In genomic region chr9:136541179-136541578, GRCh38 we compare ENCODE assay signal across 13 cellular contexts. TPM values are rescaled to one million over a fixed set of nuclear protein-coding genes. Genes with fewer than 3 reads are reported as not detected.
DNase-seq lines count a peak whose midpoint lies in the region; ATAC-seq, FAIRE-seq and TF ChIP-seq lines count a peak whose summit lies in the region.
"Had no signal": no experiment of that assay in that cellular context is flagged by ENCODE, and none has a peak within 500 bp of the region (broad histone marks: within the 10 kb centered on the region; RNA-seq: fewer than 3 reads in every experiment).

No MANE protein-coding gene starts in this region.

- H3K9me3 ChIP-seq in endothelial cell of umbilical vein (replicated peaks; ENCODE audit: control insufficient read depth, insufficient read depth, low read length) (no peaks in the 10 kb centered on the region), sigmoid colon (no peaks in the 10 kb centered on the region)

- dilution Hi-C loops in endothelial cell of umbilical vein (cut with MboI; ENCODE audit: extremely low pct_ligation_motif_present, low sequenced_read_pairs), result no loop called here

- no peak for ATAC-seq in WTC11
- ATAC-seq: stimulated activated naive B cell treated with anti-CD40 and anti-IgM and Interleukin-4, amounts not matched to agents 10 μg/mL and 1 μg/mL and 100 μg/mL, for 72 hours had no signal

- peaks cover 35% of the 10 kb centered on the region for H3K4me1 Mint-ChIP-seq in T-helper 1 cell treated with Interleukin-12 subunit alpha and Interleukin-12 subunit beta and Interleukin-4 antibody, amounts not matched to agents 30 μg/mL and 1 μg/mL, for 36 hours (ENCODE audit: low read depth)
- peaks cover 25% of the 10 kb centered on the region for H3K4me1 Mint-ChIP-seq in WTC11

- 31 to 67% methylated on average over 9 of the region's 9 CpGs for WGBS in sigmoid colon, 2 donors

- peak overlapping the region; percentile 26 for H3K27ac Mint-ChIP-seq in T-helper 1 cell treated with Interleukin-12 subunit alpha and Interleukin-12 subunit beta and Interleukin-4 antibody, amounts not matched to agents 30 μg/mL and 1 μg/mL, for 36 hours
- 0 out of 2 replicates have a peak overlapping the region, but pooled peaks have one; percentile 74 for H3K27ac Mint-ChIP-seq in WTC11

- no peak for TF ChIP-seq POLR2A in endothelial cell of umbilical vein (IDR thresholded peaks at IDR 0.05; ENCODE audit: low read depth, low read length)
- no peak for TF ChIP-seq POLR2A in sigmoid colon (IDR thresholded peaks at IDR 0.05)

- CTCF ChIA-PET in WTC11 (lab: Charles Lee) (interaction anchor here (0.6 to 3.3 kb wide), 6 partner anchors 12 to 91 kb away, joined by 3 to 15 read pairs (median 4); no protein-coding TSS in a partner anchor), endothelial cell of umbilical vein (lab: Charles Lee) (interaction anchor here (0.7 to 6.4 kb wide), 5 partner anchors 11 to 86 kb away, joined by 3 to 59 read pairs (median 4); no protein-coding TSS in a partner anchor)

- H3K36me3 Mint-ChIP-seq in T-helper 1 cell treated with Interleukin-12 subunit alpha and Interleukin-12 subunit beta and Interleukin-4 antibody, amounts not matched to agents 30 μg/mL and 1 μg/mL, for 36 hours (ENCODE audit: low read depth), result peaks cover 27% of the 10 kb centered on the region
- peaks cover 8% of the 10 kb centered on the region for H3K36me3 Mint-ChIP-seq in WTC11

- no peak for TF ChIP-seq EP300 in sigmoid colon (IDR thresholded peaks at IDR 0.05)

- H3K9me1 ChIP-seq in endothelial cell of umbilical vein (replicated peaks; ENCODE audit: control insufficient read depth, extremely low read depth, insufficient read depth, low read length), result no peaks in the 10 kb centered on the region

- FAIRE-seq in endothelial cell of umbilical vein (lab: Jason Lieb, UNC), result peak; percentile 86
- FAIRE-seq: A204.1 had no signal

- no TSS peak for BruUV-seq in endothelial cell of umbilical vein (replicated peaks; lab: Mats Ljungman, UMichigan)

- peak overlapping the region; percentile 80 for H3K27ac ChIP-seq in endothelial cell of umbilical vein (ENCODE audit: insufficient read depth, low read depth, low read length)
- peak overlapping the region; percentile 80 to 100 (median 96) for H3K27ac ChIP-seq in sigmoid colon
- H3K27ac ChIP-seq: cardiac muscle cell had no signal

- no peaks in the 10 kb centered on the region for H3K27me3 Mint-ChIP-seq in T-helper 1 cell treated with Interleukin-12 subunit alpha and Interleukin-12 subunit beta and Interleukin-4 antibody, amounts not matched to agents 30 μg/mL and 1 μg/mL, for 36 hours (ENCODE audit: low read depth)
- no peaks in the 10 kb centered on the region for H3K27me3 Mint-ChIP-seq in WTC11 (ENCODE audit: low read depth)
- H3K27me3 Mint-ChIP-seq: stimulated activated naive B cell treated with anti-CD40 and anti-IgM and Interleukin-4, amounts not matched to agents 10 μg/mL and 1 μg/mL and 100 μg/mL, for 72 hours had no signal

- peaks cover 85% of the 10 kb centered on the region for H3K79me2 ChIP-seq in endothelial cell of umbilical vein (ENCODE audit: control insufficient read depth, insufficient read depth, low read length)

- H3K4me3 ChIP-seq in endothelial cell of umbilical vein (replicated peaks in 1 of 3; ENCODE audit: insufficient read depth in 1 of 3, low read depth in 1 of 3, low read length in 3 of 3), result no peak overlapping the region
- H3K4me3 ChIP-seq in sigmoid colon, result no peak overlapping the region
- H3K4me3 ChIP-seq: cardiac muscle cell had no signal

- H3K4me3 Mint-ChIP-seq in T-helper 1 cell treated with Interleukin-12 subunit alpha and Interleukin-12 subunit beta and Interleukin-4 antibody, amounts not matched to agents 30 μg/mL and 1 μg/mL, for 36 hours, result no peak overlapping the region
- no peak overlapping the region for H3K4me3 Mint-ChIP-seq in WTC11

- H3K9me3 Mint-ChIP-seq in T-helper 1 cell treated with Interleukin-12 subunit alpha and Interleukin-12 subunit beta and Interleukin-4 antibody, amounts not matched to agents 30 μg/mL and 1 μg/mL, for 36 hours, result no peaks in the 10 kb centered on the region
- no peaks in the 10 kb centered on the region for H3K9me3 Mint-ChIP-seq in WTC11
- H3K9me3 Mint-ChIP-seq: stimulated activated naive B cell treated with anti-CD40 and anti-IgM and Interleukin-4, amounts not matched to agents 10 μg/mL and 1 μg/mL and 100 μg/mL, for 72 hours had no signal

- H3K36me3 ChIP-seq in endothelial cell of umbilical vein (ENCODE audit: control insufficient read depth in 2 of 2, extremely low read depth in 1 of 2, insufficient read depth in 2 of 2, low read length in 2 of 2) (peaks cover 9 to 35% of the 10 kb centered on the region in 2 experiments), sigmoid colon (peaks cover 0 to 25% (median 6%) of the 10 kb centered on the region in 4 donors)
- H3K36me3 ChIP-seq: cardiac muscle cell had no signal

- DNase-seq in T-helper 1 cell, result no peak
- DNase-seq in WTC11 (ENCODE audit: low spot score), result no peak
- peak; percentile 50 for DNase-seq in endothelial cell of umbilical vein (ENCODE audit: low read depth, low spot score)
- DNase-seq in sigmoid colon, result no peak
- no peak for DNase-seq in NCI-H2081 treated with DMSO at 0.1 percent for 48 hours (lab: John Stamatoyannopoulos, UW)
- DNase-seq in NOMO-1 treated with DMSO at 0.1 percent for 48 hours (lab: John Stamatoyannopoulos, UW; ENCODE audit: unreplicated experiment), result no peak
- no peak for DNase-seq in inferior parietal cortex (ENCODE audit: extremely low spot score)
- DNase-seq: IMR-90; mesendoderm; stimulated activated naive B cell treated with anti-CD40 and anti-IgM and Interleukin-4, amounts not matched to agents 10 μg/mL and 1 μg/mL and 100 μg/mL, for 72 hours had no signal

- intact Hi-C loops in endothelial cell of umbilical vein (cut with micrococcal nuclease) (loop anchor here (5.0 kb wide), 1 partner anchor 171 kb away; the partner anchor contains the start of gene DIPK1B), sigmoid colon (cut with DNase I) (loop anchor here (5.0 kb wide), 3 partner anchors 36 to 86 kb away; no protein-coding TSS in a partner anchor)

- H3K9ac ChIP-seq in endothelial cell of umbilical vein (replicated peaks; ENCODE audit: extremely low read depth, insufficient read depth, low read length), result no peak overlapping the region

- POLR2A ChIA-PET in WTC11 (lab: Charles Lee), result no interaction called here
- POLR2A ChIA-PET in endothelial cell of umbilical vein (lab: Charles Lee), result interaction anchor here (0.6 to 3.1 kb wide), 2 partner anchors 11 to 73 kb away, joined by 3 to 15 read pairs; no protein-coding TSS in a partner anchor

- H3K4me1 ChIP-seq in endothelial cell of umbilical vein (ENCODE audit: control insufficient read depth, extremely low read depth, insufficient read depth, low read length) (peaks cover 59% of the 10 kb centered on the region), sigmoid colon (peaks cover 0 to 85% (median 79%) of the 10 kb centered on the region in 4 donors)

- TF ChIP-seq CTCF in WTC11 (IDR thresholded peaks at IDR 0.05) (no peak), endothelial cell of umbilical vein (IDR thresholded peaks at IDR 0.05; ENCODE audit: extremely low read depth in 1 of 2, insufficient read depth in 1 of 2, low read depth in 1 of 2, low read length in 2 of 2) (no peak), sigmoid colon (IDR thresholded peaks at IDR 0.05) (no peak)

- H3K4me2 ChIP-seq in endothelial cell of umbilical vein (ENCODE audit: insufficient read depth, low read length), result no peak overlapping the region

- H2AFZ ChIP-seq in endothelial cell of umbilical vein (ENCODE audit: low read depth, low read length), result no peak overlapping the region

- H3K27me3 ChIP-seq in endothelial cell of umbilical vein (ENCODE audit: control insufficient read depth in 2 of 2, insufficient read depth in 2 of 2, low read length in 2 of 2), result no peaks in the 10 kb centered on the region
- H3K27me3 ChIP-seq in sigmoid colon, result no peaks in the 10 kb centered on the region
- H3K27me3 ChIP-seq: cardiac muscle cell had no signal

- no peaks in the 10 kb centered on the region for H4K20me1 ChIP-seq in endothelial cell of umbilical vein (replicated peaks; ENCODE audit: control insufficient read depth, extremely low read depth, insufficient read depth, low read length)

TF ChIP-seq in WTC11, 78 proteins besides CTCF, POLR2A, EP300 and RAD21 (continues in another document):
- no peak for TF ChIP-seq IRF2 (CRISPR knock-in tag; IDR thresholded peaks at IDR 0.05; ENCODE audit: borderline replicate concordance, low read depth)
- no peak for TF ChIP-seq ZBTB21 (CRISPR knock-in tag; IDR thresholded peaks at IDR 0.05; ENCODE audit: borderline replicate concordance)
- TF ChIP-seq RELA (CRISPR knock-in tag; IDR thresholded peaks at IDR 0.05; ENCODE audit: borderline replicate concordance), result no peak

TF ChIP-seq in endothelial cell of umbilical vein, 7 proteins besides CTCF, POLR2A, EP300 and RAD21 (continues in another document):
- no peak for TF ChIP-seq MYC (IDR thresholded peaks at IDR 0.05; ENCODE audit: low read depth, low read length)
- TF ChIP-seq FOS (IDR thresholded peaks at IDR 0.05; ENCODE audit: borderline replicate concordance, insufficient read depth, low read length), result peak; percentile 28
- TF ChIP-seq POLR2AphosphoS5 (IDR thresholded peaks at IDR 0.05; ENCODE audit: insufficient read depth, low read depth, low read length), result no peak

RNA-seq across cellular contexts. Expression of gene NOTCH1, which starts 4.7 kb away (rescaled TPM):
- total RNA-seq in WTC11 (2021), result 76.7 to 95.6 TPM (median 79.2 TPM) in 3 replicates
- 153 and 161 TPM in 2 replicates for total RNA-seq in endothelial cell of umbilical vein
- polyA plus RNA-seq in endothelial cell of umbilical vein, result 27.0 and 31.7 TPM in 2 replicates
- 22.4 and 26.2 TPM in 2 replicates for polyA plus RNA-seq in endothelial cell of umbilical vein (2011; cell fraction: cytosol; rRNA removed)
- 75.3 and 84.8 TPM in 2 replicates for polyA plus RNA-seq in endothelial cell of umbilical vein (2011; cell fraction: nucleus; rRNA removed)
- polyA plus RNA-seq in endothelial cell of umbilical vein (2012), result 33.7 and 50.3 TPM in 2 replicates
- 52.5 and 73.2 TPM in 2 replicates for polyA minus RNA-seq in endothelial cell of umbilical vein
- 13.9 TPM for polyA minus RNA-seq in endothelial cell of umbilical vein (2011; cell fraction: cytosol; rRNA and poly(A)+ RNA removed)
- polyA minus RNA-seq in endothelial cell of umbilical vein (2011; cell fraction: nucleus; rRNA and poly(A)+ RNA removed), result 49.7 and 95.4 TPM in 2 replicates
- total RNA-seq in sigmoid colon, result 10 to 100 TPM; 16.6 to 36.0 (median 31.8) TPM
- 10 to 100 TPM in 1 of 3 donors, 1 to 10 TPM in 2; 1.8 to 30.8 (median 3.7) TPM for polyA plus RNA-seq in sigmoid colon

RNA-seq across cellular contexts. Expression of gene SEC16A, which starts 58.3 kb away (rescaled TPM):
- 52.1 to 70.9 TPM (median 52.3 TPM) in 3 replicates for total RNA-seq in WTC11 (2021)
- total RNA-seq in endothelial cell of umbilical vein, result 76.7 and 80.6 TPM in 2 replicates
- polyA plus RNA-seq in endothelial cell of umbilical vein, result 33.5 and 34.5 TPM in 2 replicates
- 38.4 and 38.9 TPM in 2 replicates for polyA plus RNA-seq in endothelial cell of umbilical vein (2011; cell fraction: cytosol; rRNA removed)
- 116 and 118 TPM in 2 replicates for polyA plus RNA-seq in endothelial cell of umbilical vein (2011; cell fraction: nucleus; rRNA removed)
- 61.7 and 62.2 TPM in 2 replicates for polyA plus RNA-seq in endothelial cell of umbilical vein (2012)
- 41.8 and 45.2 TPM in 2 replicates for polyA minus RNA-seq in endothelial cell of umbilical vein
- polyA minus RNA-seq in endothelial cell of umbilical vein (2011; cell fraction: cytosol; rRNA and poly(A)+ RNA removed), result 46.3 TPM
- polyA minus RNA-seq in endothelial cell of umbilical vein (2011; cell fraction: nucleus; rRNA and poly(A)+ RNA removed), result 40.9 and 44.0 TPM in 2 replicates
- total RNA-seq in sigmoid colon, result 10 to 100 TPM; 22.9 to 33.9 (median 30.2) TPM
- 10 to 100 TPM; 22.8 to 57.0 (median 24.5) TPM for polyA plus RNA-seq in sigmoid colon
